12 cellular contexts compared by ENCODE assay signal in genomic region chr1:6724517-6725141, GRCh38. TPM values are rescaled to one million over a fixed set of nuclear protein-coding genes. Genes with fewer than 3 reads are reported as not detected.
A peak's percentile ranks its signal among the peaks of the same experiment; 100 is the strongest.
DNase-seq lines count a peak whose midpoint lies in the region; ATAC-seq and TF ChIP-seq lines count a peak whose summit lies in the region.
"Had no signal": no experiment of that assay in that cellular context is flagged by ENCODE, and none has a peak within 500 bp of the region (broad histone marks: within the 10 kb centered on the region; RNA-seq: fewer than 3 reads in every experiment).

No MANE protein-coding gene starts in this region.

- no peaks in the 10 kb centered on the region for H3K27me3 ChIP-seq in osteoblast (ENCODE audit: insufficient read depth, low read length)
- H3K27me3 ChIP-seq: uterus had no signal

- TF ChIP-seq CTCF in RWPE1 (conservative IDR thresholded peaks at IDR 0.05; ENCODE audit: low read depth) (no peak), epithelial cell of proximal tubule (conservative IDR thresholded peaks at IDR 0.05; ENCODE audit: low read depth, low read length) (no peak), osteoblast (IDR thresholded peaks at IDR 0.05; ENCODE audit: extremely low read depth, low read depth, low read length) (no peak)

- DNase-seq in GM04503 (ENCODE audit: low read depth) (peak; percentile 81), RWPE1 (ENCODE audit: low spot score) (peak; percentile 80), epithelial cell of proximal tubule (ENCODE audit: low read depth) (peak; percentile 63), osteoblast (ENCODE audit: insufficient read length, low spot score, missing footprints) (peak; percentile 89), OCI-M1 (lab: John Stamatoyannopoulos, UW) (no peak), posterior vena cava (ENCODE audit: low spot score) (no peak), left colon (no peak)
- no peak for DNase-seq in stimulated activated CD4-positive, alpha-beta T cell treated with anti-CD3 and anti-CD28 coated beads, Interleukin-2, amount 100 ng/mL, for 24 hours
- DNase-seq: glutamatergic neuron, NCI-H187, uterus had no signal

- intact Hi-C loops in posterior vena cava (cut with DNase I), result loop anchor here (5.0 to 10.0 kb wide), 7 partner anchors 168 to 923 kb away; no protein-coding TSS in a partner anchor
- intact Hi-C loops in left colon (cut with DNase I, micrococcal nuclease), result loop anchor here (5.0 to 10.0 kb wide), 3 partner anchors 160 to 920 kb away; no protein-coding TSS in a partner anchor

- no peaks in the 10 kb centered on the region for H3K9me3 ChIP-seq in osteoblast (ENCODE audit: low read depth, low read length)
- H3K9me3 ChIP-seq: uterus had no signal

- POLR2A ChIA-PET in RWPE1 (lab: Yijun Ruan, JAX; ENCODE audit: low non-redundant PET), result no interaction called here

- peaks cover 11% of the 10 kb centered on the region for H3K4me1 ChIP-seq in osteoblast (ENCODE audit: insufficient read depth, low read length)
- H3K4me1 ChIP-seq: uterus had no signal

- H3K4me3 ChIP-seq in epithelial cell of proximal tubule (ENCODE audit: low read depth, low read length) (no peak overlapping the region), osteoblast (ENCODE audit: insufficient read depth, low read length) (no peak overlapping the region)
- H3K4me3 ChIP-seq: uterus had no signal

- H2AFZ ChIP-seq in osteoblast (ENCODE audit: low read length), result peak overlapping the region; percentile 2

- H3K27ac ChIP-seq in RWPE1, result peak overlapping the region; percentile 66
- H3K27ac ChIP-seq in osteoblast (ENCODE audit: low read depth, low read length), result peak overlapping the region; percentile 31
- H3K27ac ChIP-seq: uterus had no signal

- ATAC-seq in left colon, result no peak
- ATAC-seq: sciatic nerve had no signal

- no peaks in the 10 kb centered on the region for H3K79me2 ChIP-seq in osteoblast (ENCODE audit: insufficient read depth, low read length)

- peak overlapping the region; percentile 51 for H3K4me2 ChIP-seq in osteoblast (ENCODE audit: insufficient read depth, low read length)

- CTCF ChIA-PET in RWPE1 (lab: Yijun Ruan, JAX), result interaction anchor here (0.6 kb wide), 2 partner anchors 20 to 165 kb away, joined by 3 to 6 read pairs; no protein-coding TSS in a partner anchor

- no peaks in the 10 kb centered on the region for H3K36me3 ChIP-seq in osteoblast (ENCODE audit: insufficient read depth, low read length)
- H3K36me3 ChIP-seq: uterus had no signal

- no peaks in the 10 kb centered on the region for H4K20me1 ChIP-seq in osteoblast (ENCODE audit: insufficient read depth, low read length)

RNA-seq across cellular contexts. Expression of gene DNAJC11, which starts 23.0 kb away (rescaled TPM):
- total RNA-seq in epithelial cell of proximal tubule (32.8 and 41.3 TPM in 2 replicates), osteoblast (26.8 and 29.5 TPM in 2 replicates), posterior vena cava (10 to 100 TPM; 24.6 TPM), left colon (100 to 1,000 TPM in 1 of 2 donors, 10 to 100 TPM in 1; 78.0 to 101 TPM)

Comparison
In these comparisons a context has a peak if more than half of its experiments do, and no peak if none do; other contexts are left out.
1. DNase-seq: peak in GM04503 (single experiment), RWPE1 (single experiment), epithelial cell of proximal tubule (single experiment) and osteoblast (single experiment); none in OCI-M1 (single experiment), posterior vena cava (single experiment), stimulated activated CD4-positive, alpha-beta T cell treated with anti-CD3 and anti-CD28 coated beads, Interleukin-2, amount 100 ng/mL, for 24 hours (0 of 2) and left colon (0 of 2).